Comparison of ENCODE assay signal across 8 cellular contexts in the genomic region with DNA sequence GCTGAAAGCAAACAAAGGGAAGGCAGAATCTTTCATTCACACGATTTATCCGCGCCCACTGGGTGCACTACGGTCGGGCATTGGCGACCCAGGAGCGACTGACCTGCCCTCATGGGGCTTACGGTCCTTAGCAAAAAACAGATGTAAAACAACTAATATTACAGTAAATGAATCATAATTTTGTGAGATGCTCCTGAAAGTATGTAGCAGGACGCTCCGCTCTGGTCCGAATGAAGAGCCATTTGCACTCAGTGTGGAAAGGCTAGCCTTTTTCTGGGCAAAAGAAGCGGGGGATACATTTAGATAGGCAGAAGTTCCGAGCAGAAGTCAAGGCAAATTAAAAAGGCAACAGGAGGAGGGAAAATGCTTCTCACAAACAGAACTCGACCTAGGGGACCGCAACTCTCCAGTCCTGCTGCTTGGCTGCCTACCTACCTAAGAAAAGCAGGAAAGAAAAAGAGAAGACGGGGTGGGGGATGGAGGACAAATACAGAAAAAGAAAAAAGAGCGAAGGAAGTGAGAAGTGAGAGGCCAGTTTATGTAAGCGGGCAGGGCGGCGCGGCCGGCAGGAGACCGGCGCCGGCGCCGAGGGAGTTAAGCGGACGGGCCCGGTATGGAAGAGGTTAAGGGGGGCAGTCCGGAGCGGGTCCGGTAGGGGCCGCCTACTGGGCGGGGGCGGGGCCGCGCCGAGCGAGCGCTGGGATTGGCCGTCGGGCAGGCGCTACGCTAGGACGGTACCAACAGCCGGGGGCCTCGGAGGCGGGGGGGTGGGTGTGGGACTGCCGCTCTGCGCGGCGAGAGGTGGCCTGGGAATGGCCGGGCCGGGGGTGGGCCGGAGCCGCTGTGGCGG. TPM values are rescaled to one million over a fixed set of nuclear protein-coding genes. Genes with fewer than 3 reads are reported as not detected.
DNase-seq lines count a peak whose midpoint lies in the region; ATAC-seq and TF ChIP-seq lines count a peak whose summit lies in the region.

A gene with protein sequence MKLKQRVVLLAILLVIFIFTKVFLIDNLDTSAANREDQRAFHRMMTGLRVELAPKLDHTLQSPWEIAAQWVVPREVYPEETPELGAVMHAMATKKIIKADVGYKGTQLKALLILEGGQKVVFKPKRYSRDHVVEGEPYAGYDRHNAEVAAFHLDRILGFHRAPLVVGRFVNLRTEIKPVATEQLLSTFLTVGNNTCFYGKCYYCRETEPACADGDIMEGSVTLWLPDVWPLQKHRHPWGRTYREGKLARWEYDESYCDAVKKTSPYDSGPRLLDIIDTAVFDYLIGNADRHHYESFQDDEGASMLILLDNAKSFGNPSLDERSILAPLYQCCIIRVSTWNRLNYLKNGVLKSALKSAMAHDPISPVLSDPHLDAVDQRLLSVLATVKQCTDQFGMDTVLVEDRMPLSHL (plus strand): TSS at position 770 of the 850 bp plus-strand sequence. CDS start 17,954 bp downstream, outside the sequence.

- TF ChIP-seq POLR2A in prostate gland (IDR thresholded peaks at IDR 0.05): no peak

- peak within 1 kb of the TSS; percentile 91 for H3K4me3 Mint-ChIP-seq in T-helper 2 cell treated with Interferon-gamma antibody and Interleukin-4, amounts not matched to agents 5 μg/mL and 100 μg/mL, for 36 hours

- intact Hi-C loops in left ventricle myocardium superior (cut with micrococcal nuclease) (no loop called here), prostate gland (cut with DNase I) (no loop called here), upper lobe of right lung (cut with DNase I) (no loop called here)

- H3K9me3 ChIP-seq in prostate gland (no peaks in the 10 kb centered on the region), upper lobe of right lung (no peaks in the 10 kb centered on the region)

- no peaks in the 10 kb centered on the region for H3K9me3 Mint-ChIP-seq in T-helper 2 cell treated with Interferon-gamma antibody and Interleukin-4, amounts not matched to agents 5 μg/mL and 100 μg/mL, for 36 hours

- H3K4me1 Mint-ChIP-seq in T-helper 2 cell treated with Interferon-gamma antibody and Interleukin-4, amounts not matched to agents 5 μg/mL and 100 μg/mL, for 36 hours (ENCODE audit: low read depth): peaks cover 36% of the 10 kb centered on the region

- H3K4me3 ChIP-seq in prostate gland (peak within 1 kb of the TSS; percentile 76 to 96), upper lobe of right lung (peak within 1 kb of the TSS; percentile 94)

- H3K27me3 Mint-ChIP-seq in T-helper 2 cell treated with Interferon-gamma antibody and Interleukin-4, amounts not matched to agents 5 μg/mL and 100 μg/mL, for 36 hours (ENCODE audit: low read depth): peaks cover 25% of the 10 kb centered on the region

- H3K4me1 ChIP-seq in prostate gland (replicated peaks) (no peaks in the 10 kb centered on the region), upper lobe of right lung (peaks cover 10% of the 10 kb centered on the region)

- ATAC-seq in GM18498 (IDR thresholded peaks at IDR 0.05; ENCODE audit: unreplicated experiment) (peak; percentile 82), HG02938 (IDR thresholded peaks at IDR 0.05; ENCODE audit: unreplicated experiment) (peak; percentile 76), left ventricle myocardium superior (peak; percentile 94), upper lobe of right lung (peak; percentile 96)

- DNase-seq in NCI-H187 treated with DMSO at 0.1 percent for 48 hours (lab: John Stamatoyannopoulos, UW) (peak; percentile 91), anterior cingulate cortex (lab: John Stamatoyannopoulos, UW) (peak; percentile 45 to 95 (median 89)), left ventricle myocardium superior (peak; percentile 97), prostate gland (ENCODE audit: low spot score) (peak; percentile 93), upper lobe of right lung (peak; percentile 98)
- peak; percentile 89 for DNase-seq in T-helper 2 cell treated with Interferon-gamma antibody and Interleukin-4, amounts not matched to agents 5 μg/mL and 100 μg/mL, for 36 hours (ENCODE audit: low spot score)

- TF ChIP-seq CTCF in prostate gland (IDR thresholded peaks at IDR 0.05) (peak in 2 of 4 experiments; percentile 26 to 29), upper lobe of right lung (IDR thresholded peaks at IDR 0.05) (no peak)

- WGBS in prostate gland: 17% methylated on average over 55 of the region's 58 CpGs

- peak within 1 kb of the TSS; percentile 87 for H3K27ac Mint-ChIP-seq in T-helper 2 cell treated with Interferon-gamma antibody and Interleukin-4, amounts not matched to agents 5 μg/mL and 100 μg/mL, for 36 hours

- H3K27ac ChIP-seq in prostate gland (peak within 1 kb of the TSS; percentile 90 to 94), upper lobe of right lung (peak within 1 kb of the TSS; percentile 96)

- no peaks in the 10 kb centered on the region for H3K27me3 ChIP-seq in prostate gland (replicated peaks; ENCODE audit: insufficient read depth)
- no peaks in the 10 kb centered on the region for H3K27me3 ChIP-seq in upper lobe of right lung

- H3K36me3 ChIP-seq in prostate gland: no peaks in the 10 kb centered on the region
- no peaks in the 10 kb centered on the region for H3K36me3 ChIP-seq in upper lobe of right lung

- H3K36me3 Mint-ChIP-seq in T-helper 2 cell treated with Interferon-gamma antibody and Interleukin-4, amounts not matched to agents 5 μg/mL and 100 μg/mL, for 36 hours (ENCODE audit: low read depth): no peaks in the 10 kb centered on the region

RNA-seq across cellular contexts. Expression of the gene that starts here (rescaled TPM):
- 54.5 TPM for total RNA-seq in left ventricle myocardium superior
- total RNA-seq in prostate gland: 10 to 100 TPM; 20.1 to 21.6 TPM
- total RNA-seq in upper lobe of right lung: 44.0 TPM

Comparison
In these comparisons a context has a peak if more than half of its experiments do, and no peak if none do; other contexts are left out.
1. Peak in every context shown above with its lines: DNase-seq, ATAC-seq, H3K4me3 ChIP-seq and H3K27ac ChIP-seq.